Comparison of ENCODE assay signal across 7 cellular contexts in genomic region chr11:2382927-2383822, GRCh38. TPM values are rescaled to one million over a fixed set of nuclear protein-coding genes. Genes with fewer than 3 reads are reported as not detected.
DNase-seq lines count a peak whose midpoint lies in the region; ATAC-seq and TF ChIP-seq lines count a peak whose summit lies in the region.

No MANE protein-coding gene starts in this region.

- no peaks in the 10 kb centered on the region for H3K9me3 ChIP-seq in HCT116 (ENCODE audit: control insufficient read depth in 1 of 2, insufficient read depth in 1 of 2, low read depth in 1 of 2, low read length in 2 of 2)
- H3K9me3 ChIP-seq in adrenal gland (replicated peaks in 1 of 3) = no peaks in the 10 kb centered on the region
- no peaks in the 10 kb centered on the region for H3K9me3 ChIP-seq in right cardiac atrium (ENCODE audit: control insufficient read depth, low read length)
- no peaks in the 10 kb centered on the region for H3K9me3 ChIP-seq in stomach smooth muscle (ENCODE audit: control insufficient read depth in 2 of 2, low read length in 2 of 2)

- 38 to 60% (median 50%) methylated on average over 10 to 25 of the region's 25 CpGs for WGBS in adrenal gland, 4 donors
- 20% methylated on average over 25 of the region's 25 CpGs for WGBS in right cardiac atrium

- no peak overlapping the region for H2AFZ ChIP-seq in HCT116 (ENCODE audit: low read depth, low read length, poor library complexity, severe bottlenecking)

- peak overlapping the region; percentile 2; the same call in 1 of the 2 replicates for H3K27ac ChIP-seq in HCT116 (ENCODE audit: low read depth, low read length)
- peak overlapping the region; percentile 16 to 99 (median 64) for H3K27ac ChIP-seq in adrenal gland
- peak overlapping the region; percentile 53 for H3K27ac ChIP-seq in right cardiac atrium (ENCODE audit: low read length)
- H3K27ac ChIP-seq in stomach smooth muscle (ENCODE audit: low read length) = peak overlapping the region; percentile 93

- DNase-seq in HCT116 (ENCODE audit: low read depth, low spot score) = no peak
- DNase-seq in adrenal gland = peak; percentile 55 to 89 (median 66)
- DNase-seq in right cardiac atrium = peak; percentile 76 to 88 (median 87)
- DNase-seq in activated naive CD4-positive, alpha-beta T cell treated with anti-CD3 and anti-CD28 coated beads, Interleukin-2, amount 50 U/mL, for 16 hours = no peak
- DNase-seq in stimulated activated CD4-positive, alpha-beta T cell treated with anti-CD3 and anti-CD28 coated beads, Interleukin-4, amount 100 ng/mL, for 24 hours = no peak

- BruUV-seq in HCT116 (replicated peaks; lab: Mats Ljungman, UMichigan) = no TSS peak

- TF ChIP-seq CTCF in HCT116 (IDR thresholded peaks at IDR 0.05 in 2 of 3, conservative IDR thresholded peaks at IDR 0.05 in 1 of 3; ENCODE audit: borderline replicate concordance in 1 of 3, insufficient read depth in 1 of 3, low read depth in 2 of 3, low read length in 2 of 3) = no peak
- TF ChIP-seq CTCF in adrenal gland (IDR thresholded peaks at IDR 0.05) = peak in 1 of 6 experiments; percentile 2

- RAD21 ChIA-PET in HCT116 (lab: Charles Lee; ENCODE audit: low non-redundant PET in 1 of 2, low total read pairs in 2 of 2, uncharacterized antibody in 2 of 2, unreplicated experiment in 2 of 2) = no interaction called here

- H3K4me1 ChIP-seq in HCT116 (ENCODE audit: control insufficient read depth in 1 of 2, insufficient read depth in 2 of 2, low read length in 2 of 2) = peaks cover 12 to 50% of the 10 kb centered on the region in 2 experiments
- peaks cover 11 to 83% of the 10 kb centered on the region in 2 donors for H3K4me1 ChIP-seq in adrenal gland (replicated peaks in 1 of 2)
- H3K4me1 ChIP-seq in right cardiac atrium (ENCODE audit: control insufficient read depth, insufficient read depth, low read length) = peaks cover 45% of the 10 kb centered on the region
- H3K4me1 ChIP-seq in stomach smooth muscle (ENCODE audit: control insufficient read depth, insufficient read depth, low read length) = peaks cover 88% of the 10 kb centered on the region

- peaks cover 15% of the 10 kb centered on the region; the same call in 1 of the 2 replicates for H4K20me1 ChIP-seq in HCT116 (ENCODE audit: insufficient read depth)

- no peak overlapping the region for H3K4me2 ChIP-seq in HCT116 (ENCODE audit: low read length)

- intact Hi-C loops in HCT116 (cut with micrococcal nuclease) = no loop called here
- intact Hi-C loops in adrenal gland (cut with DNase I) = no loop called here
- intact Hi-C loops in right cardiac atrium (cut with DNase I) = no loop called here

- H3K4me3 ChIP-seq in HCT116 (replicated peaks in 1 of 2; ENCODE audit: low read depth in 1 of 2, low read length in 2 of 2) (no peak overlapping the region), adrenal gland (no peak overlapping the region), right cardiac atrium (ENCODE audit: low read length) (no peak overlapping the region), stomach smooth muscle (ENCODE audit: low read length in 2 of 2) (peak overlapping the region; percentile 37 to 58)

- H3K9me2 ChIP-seq in HCT116 (ENCODE audit: insufficient read depth) = no peaks in the 10 kb centered on the region

- no peaks in the 10 kb centered on the region for H3K27me3 ChIP-seq in HCT116 (ENCODE audit: insufficient read depth, low read length)
- no peaks in the 10 kb centered on the region for H3K27me3 ChIP-seq in adrenal gland
- H3K27me3 ChIP-seq in right cardiac atrium (ENCODE audit: control insufficient read depth, insufficient read depth) = no peaks in the 10 kb centered on the region
- no peaks in the 10 kb centered on the region for H3K27me3 ChIP-seq in stomach smooth muscle (ENCODE audit: control insufficient read depth in 1 of 2, insufficient read depth in 2 of 2, low read length in 2 of 2)

- no peak for TF ChIP-seq POLR2A in HCT116 (IDR thresholded peaks at IDR 0.05; ENCODE audit: borderline replicate concordance, extremely low read depth, insufficient read depth, insufficient read length)
- no peak for TF ChIP-seq POLR2A in adrenal gland (IDR thresholded peaks at IDR 0.05)

- peaks cover 96% of the 10 kb centered on the region for H3K79me2 ChIP-seq in HCT116 (ENCODE audit: insufficient read depth, low read length)

- H3K9ac ChIP-seq in HCT116 (ENCODE audit: low read length) = no peak overlapping the region
- peak overlapping the region; percentile 17 to 58 for H3K9ac ChIP-seq in stomach smooth muscle (ENCODE audit: low read length in 2 of 2)

- TF ChIP-seq RAD21 in HCT116 (IDR thresholded peaks at IDR 0.05; ENCODE audit: low read depth) = no peak

- CTCF ChIA-PET in HCT116 (lab: Charles Lee) = no interaction called here

- H3K36me3 ChIP-seq in HCT116 (ENCODE audit: control insufficient read depth in 1 of 2, insufficient read depth in 2 of 2, low read length in 2 of 2) (peaks cover 7 to 22% of the 10 kb centered on the region in 2 experiments; a peak in 2 of 4 replicates), adrenal gland (replicated peaks in 1 of 2) (no peaks in the 10 kb centered on the region), stomach smooth muscle (ENCODE audit: control insufficient read depth in 2 of 2, insufficient read depth in 2 of 2, low read length in 2 of 2) (peaks cover 0 to 4% of the 10 kb centered on the region in 2 donors)

- no peak for ATAC-seq in HCT116
- ATAC-seq in right cardiac atrium = peak; percentile 39 to 43
- no peak for ATAC-seq in HG03439 (IDR thresholded peaks at IDR 0.05; ENCODE audit: unreplicated experiment)

- POLR2A ChIA-PET in HCT116 (lab: Charles Lee) = interaction anchor here (0.8 kb wide), 1 partner anchor 17 kb away, joined by 4 read pairs; the partner anchor contains the start of gene TSSC4

TF ChIP-seq in HCT116, 20 proteins besides CTCF, POLR2A, EP300 and RAD21 (continues in another document):
- TF ChIP-seq YY1 (IDR thresholded peaks at IDR 0.05; ENCODE audit: extremely low read depth, insufficient replicate concordance, low read depth, low read length) (no peak), TCF7L2 (IDR thresholded peaks at IDR 0.05; ENCODE audit: borderline replicate concordance, extremely low read depth, insufficient read depth, insufficient read length) (no peak), EGR1 (IDR thresholded peaks at IDR 0.05; ENCODE audit: low read depth) (no peak), EZH2 (IDR thresholded peaks at IDR 0.05) (no peak), ZFX (IDR thresholded peaks at IDR 0.05) (no peak), MAX (IDR thresholded peaks at IDR 0.05) (no peak), SIN3A (IDR thresholded peaks at IDR 0.05; ENCODE audit: low read depth) (no peak), ZNF274 (IDR thresholded peaks at IDR 0.05; ENCODE audit: low read depth, low read length) (no peak), SP1 (IDR thresholded peaks at IDR 0.05; ENCODE audit: low read depth) (no peak), EZH2phosphoT487 (IDR thresholded peaks at IDR 0.05; ENCODE audit: borderline replicate concordance) (no peak), REST (IDR thresholded peaks at IDR 0.05; ENCODE audit: low read depth) (no peak), ELF1 (IDR thresholded peaks at IDR 0.05; ENCODE audit: borderline replicate concordance, low read depth) (no peak), POLR2AphosphoS5 (IDR thresholded peaks at IDR 0.05; ENCODE audit: low read depth, low read length) (no peak), FOSL1 (IDR thresholded peaks at IDR 0.05; ENCODE audit: low read depth) (no peak), SRF (IDR thresholded peaks at IDR 0.05; ENCODE audit: low read depth) (no peak), JUND (IDR thresholded peaks at IDR 0.05) (no peak)

RNA-seq across cellular contexts. Expression of gene CD81, which starts 6.1 kb away (rescaled TPM):
- total RNA-seq in HCT116 (2021; ENCODE audit: unreplicated experiment) = 296 TPM
- polyA plus RNA-seq in HCT116 (2012) = 454 and 578 TPM in 2 replicates
- 100 to 1,000 TPM; 193 to 444 (median 330) TPM for total RNA-seq in adrenal gland
- polyA plus RNA-seq in adrenal gland = 100 to 1,000 TPM; 147 to 360 (median 190) TPM
- 100 to 1,000 TPM; 677 to 920 (median 748) TPM for total RNA-seq in right cardiac atrium
- polyA plus RNA-seq in right cardiac atrium = 869 TPM

RNA-seq across cellular contexts. Expression of gene TSSC4, which starts 17.4 kb away (rescaled TPM):
- total RNA-seq in HCT116 (2021; ENCODE audit: unreplicated experiment) = 47.1 TPM
- polyA plus RNA-seq in HCT116 (2012) = 40.5 and 46.1 TPM in 2 replicates
- total RNA-seq in adrenal gland = 10 to 100 TPM; 28.7 to 53.6 (median 35.2) TPM
- polyA plus RNA-seq in adrenal gland = 10 to 100 TPM in 2 of 3 donors, 1 to 10 TPM in 1; 3.4 to 94.6 (median 69.6) TPM
- 10 to 100 TPM; 30.5 to 50.4 (median 37.1) TPM for total RNA-seq in right cardiac atrium
- 31.8 TPM for polyA plus RNA-seq in right cardiac atrium

Comparison
In these comparisons a context has a peak if more than half of its experiments do, and no peak if none do; other contexts are left out.
1. ATAC-seq: peak in right cardiac atrium (2 of 2); none in HCT116 (single experiment) and HG03439 (single experiment).
2. DNase-seq: peak in adrenal gland (7 of 7) and right cardiac atrium (3 of 3); none in HCT116 (single experiment), activated naive CD4-positive, alpha-beta T cell treated with anti-CD3 and anti-CD28 coated beads, Interleukin-2, amount 50 U/mL, for 16 hours (single experiment) and stimulated activated CD4-positive, alpha-beta T cell treated with anti-CD3 and anti-CD28 coated beads, Interleukin-4, amount 100 ng/mL, for 24 hours (single experiment).
3. H3K27ac ChIP-seq: peak in every context shown above with its lines; median percentile 93 in stomach smooth muscle; 64 in adrenal gland; 53 in right cardiac atrium; 2 in HCT116.
4. H3K4me3 ChIP-seq: peak in stomach smooth muscle (2 of 2); none in HCT116 (0 of 2), adrenal gland (0 of 4) and right cardiac atrium (single experiment).